In the genomic region with DNA sequence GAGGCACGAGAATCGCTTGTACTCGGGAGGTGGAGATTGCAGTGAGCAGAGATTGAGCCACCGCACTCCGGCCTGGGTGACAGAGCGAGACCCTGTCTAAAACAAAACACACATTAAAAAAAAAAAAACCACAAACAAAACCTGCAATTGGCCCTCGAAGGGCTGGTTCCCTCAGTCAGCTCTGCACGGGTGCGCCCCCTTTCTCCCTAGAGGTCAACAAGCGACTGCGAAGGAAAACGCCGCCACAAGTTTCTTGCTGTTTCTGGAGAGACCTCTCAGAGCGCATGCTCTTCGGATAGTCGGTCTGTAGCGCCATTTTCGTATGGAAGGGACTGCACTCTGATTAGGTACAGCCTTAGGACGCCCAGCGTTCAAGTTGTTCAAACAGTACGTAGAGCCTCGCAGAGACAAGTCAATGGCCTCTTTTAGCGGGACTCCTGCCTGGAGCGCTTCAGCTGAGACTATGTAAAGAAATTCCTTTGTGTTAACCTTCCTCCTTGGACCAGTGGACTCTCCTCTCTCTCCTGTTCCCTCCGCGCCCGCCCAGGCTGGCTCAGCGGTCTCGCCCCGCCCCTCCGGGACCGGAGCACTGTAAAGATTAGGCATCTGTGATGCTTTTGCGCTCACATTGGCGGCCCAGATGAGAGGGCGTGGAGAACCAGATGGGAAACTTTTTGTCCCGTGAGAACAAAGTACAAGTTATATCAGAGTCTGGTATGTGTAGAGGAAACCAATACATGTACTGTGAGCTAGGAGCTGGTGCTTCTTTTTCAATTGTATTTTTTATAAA, we compare ENCODE assay signal across 1 cellular context.
TF ChIP-seq lines count a peak whose summit lies in the region.

No MANE protein-coding gene starts in this region.

TF ChIP-seq in K562, 482 proteins besides CTCF, POLR2A, EP300 and RAD21 (continued from another document and continues in another):
- TF ChIP-seq NUFIP1 (IDR thresholded peaks at IDR 0.05; ENCODE audit: partially characterized antibody) (peak; percentile 58), MTA2 (IDR thresholded peaks at IDR 0.05; ENCODE audit: low read depth) (0 out of 2 replicates have a peak, but pooled peaks have one; percentile 10), GTF2E2 (tag; IDR thresholded peaks at IDR 0.05) (peak; percentile 77), ZNF57 (CRISPR knock-in tag; IDR thresholded peaks at IDR 0.05) (no peak), SMC3 (conservative IDR thresholded peaks at IDR 0.05; ENCODE audit: insufficient read depth, low read depth, low read length) (0 out of 2 replicates have a peak, but pooled peaks have one; percentile 18), FOXJ2 (tag; IDR thresholded peaks at IDR 0.05) (peak; percentile 84; the same call in 1 of the 2 replicates), KAT2B (IDR thresholded peaks at IDR 0.05; ENCODE audit: low read depth, low read length) (peak; percentile 69), ZSCAN29 (IDR thresholded peaks at IDR 0.05) (no peak; the same call in 1 of the 2 replicates), FUS (optimal IDR thresholded peaks at IDR 0.05; ENCODE audit: low read depth, low read length) (no peak), ARID2 (IDR thresholded peaks at IDR 0.05) (peak; percentile 46; the same call in 1 of the 2 replicates), XRCC3 (IDR thresholded peaks at IDR 0.05) (no peak), FOXJ3 (CRISPR knock-in tag; IDR thresholded peaks at IDR 0.05) (no peak), NR2C1 (IDR thresholded peaks at IDR 0.05) (no peak; the same call in 1 of the 2 replicates), NR2C1 (tag; IDR thresholded peaks at IDR 0.05) (no peak), HNRNPK (IDR thresholded peaks at IDR 0.05; ENCODE audit: low read depth, low read length, poor library complexity, severe bottlenecking) (no peak), HDAC2 (IDR thresholded peaks at IDR 0.05) (peak; percentile 24; the same call in 1 of the 2 replicates), ZNF133 (CRISPR knock-in tag; IDR thresholded peaks at IDR 0.05) (no peak), JUN (IDR thresholded peaks at IDR 0.05; ENCODE audit: borderline replicate concordance, low read depth, low read length) (peak; percentile 41; the same call in 1 of the 2 replicates), JUN (CRISPR knock-in tag; IDR thresholded peaks at IDR 0.05; ENCODE audit: borderline replicate concordance) (no peak), ZNF766 (CRISPR knock-in tag; conservative IDR thresholded peaks at IDR 0.05) (0 out of 2 replicates have a peak, but pooled peaks have one; percentile 62), STAG1 (CRISPR knock-in tag; IDR thresholded peaks at IDR 0.05; ENCODE audit: borderline replicate concordance) (no peak), GABPA (tag; conservative IDR thresholded peaks at IDR 0.05; ENCODE audit: low read depth) (no peak), STAT5B (CRISPR knock-in tag; IDR thresholded peaks at IDR 0.05) (no peak), CREB1 (IDR thresholded peaks at IDR 0.05) (no peak), CREB1 (CRISPR knock-in tag; IDR thresholded peaks at IDR 0.05) (0 out of 2 replicates have a peak, but pooled peaks have one; percentile 12), MYC (IDR thresholded peaks at IDR 0.05; ENCODE audit: low read depth, low read length) (peak; percentile 88), MYC (CRISPR knock-in tag; IDR thresholded peaks at IDR 0.05; ENCODE audit: borderline replicate concordance, low read depth) (peak; percentile 53; the same call in 1 of the 2 replicates), MEF2D (tag; conservative IDR thresholded peaks at IDR 0.05; ENCODE audit: low read depth) (peak; percentile 52; the same call in 1 of the 2 replicates), FOXK1 (CRISPR knock-in tag; IDR thresholded peaks at IDR 0.05; ENCODE audit: borderline replicate concordance) (no peak), SMARCE1 (IDR thresholded peaks at IDR 0.05) (peak; percentile 76), MEIS2 (IDR thresholded peaks at IDR 0.05; ENCODE audit: partially characterized antibody) (peak; percentile 57), SLC30A9 (CRISPR knock-in tag; IDR thresholded peaks at IDR 0.05) (no peak), DNMT1 (IDR thresholded peaks at IDR 0.05) (no peak), ZFX (CRISPR knock-in tag; IDR thresholded peaks at IDR 0.05) (peak; percentile 65), HOXB6 (CRISPR knock-in tag; IDR thresholded peaks at IDR 0.05; ENCODE audit: borderline replicate concordance) (no peak), BRF1 (IDR thresholded peaks at IDR 0.05; ENCODE audit: borderline replicate concordance, extremely low read depth, insufficient read length) (no peak), PML (IDR thresholded peaks at IDR 0.05; ENCODE audit: low read length) (peak; percentile 91), EGR1 (conservative IDR thresholded peaks at IDR 0.05) (0 out of 2 replicates have a peak, but pooled peaks have one; percentile 3), EP400 (IDR thresholded peaks at IDR 0.05) (peak; percentile 96), ZNF354B (CRISPR knock-in tag; IDR thresholded peaks at IDR 0.05) (no peak), PHF8 (IDR thresholded peaks at IDR 0.05; ENCODE audit: borderline replicate concordance, low read length) (peak; percentile 92), SMAD1 (IDR thresholded peaks at IDR 0.05; ENCODE audit: low read depth, low read length, partially characterized antibody) (peak; percentile 32)
- TF ChIP-seq, protein P1, sequence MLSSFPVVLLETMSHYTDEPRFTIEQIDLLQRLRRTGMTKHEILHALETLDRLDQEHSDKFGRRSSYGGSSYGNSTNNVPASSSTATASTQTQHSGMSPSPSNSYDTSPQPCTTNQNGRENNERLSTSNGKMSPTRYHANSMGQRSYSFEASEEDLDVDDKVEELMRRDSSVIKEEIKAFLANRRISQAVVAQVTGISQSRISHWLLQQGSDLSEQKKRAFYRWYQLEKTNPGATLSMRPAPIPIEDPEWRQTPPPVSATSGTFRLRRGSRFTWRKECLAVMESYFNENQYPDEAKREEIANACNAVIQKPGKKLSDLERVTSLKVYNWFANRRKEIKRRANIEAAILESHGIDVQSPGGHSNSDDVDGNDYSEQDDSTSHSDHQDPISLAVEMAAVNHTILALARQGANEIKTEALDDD (IDR thresholded peaks at IDR 0.05), result no peak
- TF ChIP-seq, protein P2, sequence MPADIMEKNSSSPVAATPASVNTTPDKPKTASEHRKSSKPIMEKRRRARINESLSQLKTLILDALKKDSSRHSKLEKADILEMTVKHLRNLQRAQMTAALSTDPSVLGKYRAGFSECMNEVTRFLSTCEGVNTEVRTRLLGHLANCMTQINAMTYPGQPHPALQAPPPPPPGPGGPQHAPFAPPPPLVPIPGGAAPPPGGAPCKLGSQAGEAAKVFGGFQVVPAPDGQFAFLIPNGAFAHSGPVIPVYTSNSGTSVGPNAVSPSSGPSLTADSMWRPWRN (IDR thresholded peaks at IDR 0.05; ENCODE audit: low read depth), result 0 out of 2 replicates have a peak, but pooled peaks have one; percentile 17
- TF ChIP-seq, protein P3, sequence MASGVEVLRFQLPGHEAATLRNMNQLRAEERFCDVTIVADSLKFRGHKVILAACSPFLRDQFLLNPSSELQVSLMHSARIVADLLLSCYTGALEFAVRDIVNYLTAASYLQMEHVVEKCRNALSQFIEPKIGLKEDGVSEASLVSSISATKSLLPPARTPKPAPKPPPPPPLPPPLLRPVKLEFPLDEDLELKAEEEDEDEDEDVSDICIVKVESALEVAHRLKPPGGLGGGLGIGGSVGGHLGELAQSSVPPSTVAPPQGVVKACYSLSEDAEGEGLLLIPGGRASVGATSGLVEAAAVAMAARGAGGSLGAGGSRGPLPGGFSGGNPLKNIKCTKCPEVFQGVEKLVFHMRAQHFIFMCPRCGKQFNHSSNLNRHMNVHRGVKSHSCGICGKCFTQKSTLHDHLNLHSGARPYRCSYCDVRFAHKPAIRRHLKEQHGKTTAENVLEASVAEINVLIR (CRISPR knock-in tag; IDR thresholded peaks at IDR 0.05), result no peak
- TF ChIP-seq, protein P4, sequence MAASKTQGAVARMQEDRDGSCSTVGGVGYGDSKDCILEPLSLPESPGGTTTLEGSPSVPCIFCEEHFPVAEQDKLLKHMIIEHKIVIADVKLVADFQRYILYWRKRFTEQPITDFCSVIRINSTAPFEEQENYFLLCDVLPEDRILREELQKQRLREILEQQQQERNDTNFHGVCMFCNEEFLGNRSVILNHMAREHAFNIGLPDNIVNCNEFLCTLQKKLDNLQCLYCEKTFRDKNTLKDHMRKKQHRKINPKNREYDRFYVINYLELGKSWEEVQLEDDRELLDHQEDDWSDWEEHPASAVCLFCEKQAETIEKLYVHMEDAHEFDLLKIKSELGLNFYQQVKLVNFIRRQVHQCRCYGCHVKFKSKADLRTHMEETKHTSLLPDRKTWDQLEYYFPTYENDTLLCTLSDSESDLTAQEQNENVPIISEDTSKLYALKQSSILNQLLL (CRISPR knock-in tag; IDR thresholded peaks at IDR 0.05; ENCODE audit: borderline replicate concordance), result no peak
- TF ChIP-seq, protein P5, sequence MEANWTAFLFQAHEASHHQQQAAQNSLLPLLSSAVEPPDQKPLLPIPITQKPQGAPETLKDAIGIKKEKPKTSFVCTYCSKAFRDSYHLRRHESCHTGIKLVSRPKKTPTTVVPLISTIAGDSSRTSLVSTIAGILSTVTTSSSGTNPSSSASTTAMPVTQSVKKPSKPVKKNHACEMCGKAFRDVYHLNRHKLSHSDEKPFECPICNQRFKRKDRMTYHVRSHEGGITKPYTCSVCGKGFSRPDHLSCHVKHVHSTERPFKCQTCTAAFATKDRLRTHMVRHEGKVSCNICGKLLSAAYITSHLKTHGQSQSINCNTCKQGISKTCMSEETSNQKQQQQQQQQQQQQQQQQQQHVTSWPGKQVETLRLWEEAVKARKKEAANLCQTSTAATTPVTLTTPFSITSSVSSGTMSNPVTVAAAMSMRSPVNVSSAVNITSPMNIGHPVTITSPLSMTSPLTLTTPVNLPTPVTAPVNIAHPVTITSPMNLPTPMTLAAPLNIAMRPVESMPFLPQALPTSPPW (CRISPR knock-in tag; IDR thresholded peaks at IDR 0.05), result peak; percentile 12; the same call in 1 of the 2 replicates
- TF ChIP-seq, protein P6, sequence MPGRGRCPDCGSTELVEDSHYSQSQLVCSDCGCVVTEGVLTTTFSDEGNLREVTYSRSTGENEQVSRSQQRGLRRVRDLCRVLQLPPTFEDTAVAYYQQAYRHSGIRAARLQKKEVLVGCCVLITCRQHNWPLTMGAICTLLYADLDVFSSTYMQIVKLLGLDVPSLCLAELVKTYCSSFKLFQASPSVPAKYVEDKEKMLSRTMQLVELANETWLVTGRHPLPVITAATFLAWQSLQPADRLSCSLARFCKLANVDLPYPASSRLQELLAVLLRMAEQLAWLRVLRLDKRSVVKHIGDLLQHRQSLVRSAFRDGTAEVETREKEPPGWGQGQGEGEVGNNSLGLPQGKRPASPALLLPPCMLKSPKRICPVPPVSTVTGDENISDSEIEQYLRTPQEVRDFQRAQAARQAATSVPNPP (IDR thresholded peaks at IDR 0.05; ENCODE audit: borderline replicate concordance, insufficient read depth, insufficient read length), result no peak
- TF ChIP-seq, protein P7, sequence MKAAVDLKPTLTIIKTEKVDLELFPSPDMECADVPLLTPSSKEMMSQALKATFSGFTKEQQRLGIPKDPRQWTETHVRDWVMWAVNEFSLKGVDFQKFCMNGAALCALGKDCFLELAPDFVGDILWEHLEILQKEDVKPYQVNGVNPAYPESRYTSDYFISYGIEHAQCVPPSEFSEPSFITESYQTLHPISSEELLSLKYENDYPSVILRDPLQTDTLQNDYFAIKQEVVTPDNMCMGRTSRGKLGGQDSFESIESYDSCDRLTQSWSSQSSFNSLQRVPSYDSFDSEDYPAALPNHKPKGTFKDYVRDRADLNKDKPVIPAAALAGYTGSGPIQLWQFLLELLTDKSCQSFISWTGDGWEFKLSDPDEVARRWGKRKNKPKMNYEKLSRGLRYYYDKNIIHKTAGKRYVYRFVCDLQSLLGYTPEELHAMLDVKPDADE (conservative IDR thresholded peaks at IDR 0.05; ENCODE audit: control insufficient read depth, low read depth, low read length), result no peak
- TF ChIP-seq, protein P8, sequence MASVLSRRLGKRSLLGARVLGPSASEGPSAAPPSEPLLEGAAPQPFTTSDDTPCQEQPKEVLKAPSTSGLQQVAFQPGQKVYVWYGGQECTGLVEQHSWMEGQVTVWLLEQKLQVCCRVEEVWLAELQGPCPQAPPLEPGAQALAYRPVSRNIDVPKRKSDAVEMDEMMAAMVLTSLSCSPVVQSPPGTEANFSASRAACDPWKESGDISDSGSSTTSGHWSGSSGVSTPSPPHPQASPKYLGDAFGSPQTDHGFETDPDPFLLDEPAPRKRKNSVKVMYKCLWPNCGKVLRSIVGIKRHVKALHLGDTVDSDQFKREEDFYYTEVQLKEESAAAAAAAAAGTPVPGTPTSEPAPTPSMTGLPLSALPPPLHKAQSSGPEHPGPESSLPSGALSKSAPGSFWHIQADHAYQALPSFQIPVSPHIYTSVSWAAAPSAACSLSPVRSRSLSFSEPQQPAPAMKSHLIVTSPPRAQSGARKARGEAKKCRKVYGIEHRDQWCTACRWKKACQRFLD (CRISPR knock-in tag; IDR thresholded peaks at IDR 0.05), result peak; percentile 87; the same call in 1 of the 2 replicates
- TF ChIP-seq, protein P9, sequence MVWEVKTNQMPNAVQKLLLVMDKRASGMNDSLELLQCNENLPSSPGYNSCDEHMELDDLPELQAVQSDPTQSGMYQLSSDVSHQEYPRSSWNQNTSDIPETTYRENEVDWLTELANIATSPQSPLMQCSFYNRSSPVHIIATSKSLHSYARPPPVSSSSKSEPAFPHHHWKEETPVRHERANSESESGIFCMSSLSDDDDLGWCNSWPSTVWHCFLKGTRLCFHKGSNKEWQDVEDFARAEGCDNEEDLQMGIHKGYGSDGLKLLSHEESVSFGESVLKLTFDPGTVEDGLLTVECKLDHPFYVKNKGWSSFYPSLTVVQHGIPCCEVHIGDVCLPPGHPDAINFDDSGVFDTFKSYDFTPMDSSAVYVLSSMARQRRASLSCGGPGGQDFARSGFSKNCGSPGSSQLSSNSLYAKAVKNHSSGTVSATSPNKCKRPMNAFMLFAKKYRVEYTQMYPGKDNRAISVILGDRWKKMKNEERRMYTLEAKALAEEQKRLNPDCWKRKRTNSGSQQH (CRISPR knock-in tag; IDR thresholded peaks at IDR 0.05), result no peak
- TF ChIP-seq, protein P10, sequence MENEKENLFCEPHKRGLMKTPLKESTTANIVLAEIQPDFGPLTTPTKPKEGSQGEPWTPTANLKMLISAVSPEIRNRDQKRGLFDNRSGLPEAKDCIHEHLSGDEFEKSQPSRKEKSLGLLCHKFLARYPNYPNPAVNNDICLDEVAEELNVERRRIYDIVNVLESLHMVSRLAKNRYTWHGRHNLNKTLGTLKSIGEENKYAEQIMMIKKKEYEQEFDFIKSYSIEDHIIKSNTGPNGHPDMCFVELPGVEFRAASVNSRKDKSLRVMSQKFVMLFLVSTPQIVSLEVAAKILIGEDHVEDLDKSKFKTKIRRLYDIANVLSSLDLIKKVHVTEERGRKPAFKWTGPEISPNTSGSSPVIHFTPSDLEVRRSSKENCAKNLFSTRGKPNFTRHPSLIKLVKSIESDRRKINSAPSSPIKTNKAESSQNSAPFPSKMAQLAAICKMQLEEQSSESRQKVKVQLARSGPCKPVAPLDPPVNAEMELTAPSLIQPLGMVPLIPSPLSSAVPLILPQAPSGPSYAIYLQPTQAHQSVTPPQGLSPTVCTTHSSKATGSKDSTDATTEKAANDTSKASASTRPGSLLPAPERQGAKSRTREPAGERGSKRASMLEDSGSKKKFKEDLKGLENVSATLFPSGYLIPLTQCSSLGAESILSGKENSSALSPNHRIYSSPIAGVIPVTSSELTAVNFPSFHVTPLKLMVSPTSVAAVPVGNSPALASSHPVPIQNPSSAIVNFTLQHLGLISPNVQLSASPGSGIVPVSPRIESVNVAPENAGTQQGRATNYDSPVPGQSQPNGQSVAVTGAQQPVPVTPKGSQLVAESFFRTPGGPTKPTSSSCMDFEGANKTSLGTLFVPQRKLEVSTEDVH (IDR thresholded peaks at IDR 0.05; ENCODE audit: low read depth, partially characterized antibody), result no peak
